In the genomic region with DNA sequence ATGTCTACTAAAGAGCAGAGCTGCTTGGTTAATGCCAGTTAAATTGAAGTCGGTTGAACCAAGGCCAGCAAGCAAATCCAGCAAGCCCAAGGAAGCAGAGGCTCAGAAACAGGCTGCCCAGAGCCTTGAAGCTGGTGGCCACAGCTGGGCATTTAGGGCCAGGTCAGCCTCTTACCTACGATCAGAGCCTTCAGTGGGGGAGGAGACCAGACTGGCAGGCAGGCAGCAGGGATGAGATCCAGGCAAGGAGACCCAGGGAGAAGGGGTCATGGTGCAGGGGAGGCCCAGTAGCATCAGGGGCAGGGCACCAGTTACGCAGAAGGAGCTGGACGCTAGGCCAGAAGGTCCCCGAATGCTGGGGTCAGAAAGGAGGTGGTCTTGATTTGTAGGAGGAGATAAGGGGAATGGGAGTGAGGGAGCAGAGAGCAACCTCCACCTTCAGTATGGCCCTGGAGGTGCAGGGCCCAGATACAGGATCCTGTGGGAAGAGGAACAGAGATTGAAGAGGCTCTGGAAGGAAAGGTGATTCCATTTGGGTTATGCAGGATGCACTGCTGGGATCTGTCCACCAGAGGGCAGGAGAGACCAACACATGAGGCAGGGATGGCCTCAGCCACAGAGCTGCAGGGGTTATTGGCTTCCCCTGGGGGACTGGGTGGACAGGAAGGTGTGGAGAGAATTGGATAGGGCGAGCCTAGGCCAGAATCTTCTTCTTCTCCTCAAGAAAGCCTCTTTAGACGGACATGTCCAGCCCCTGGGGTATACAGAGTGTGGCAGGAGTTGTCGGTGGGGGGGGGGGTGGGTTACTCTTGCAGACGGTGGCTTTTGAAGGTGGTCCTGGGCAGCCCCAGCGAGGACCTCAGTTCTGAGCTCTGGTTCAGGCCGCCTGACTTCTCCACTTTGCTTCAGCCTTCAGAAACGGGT, we compare ENCODE assay signal across 8 cellular contexts.
A peak's percentile ranks its signal among the peaks of the same experiment; 100 is the strongest.
DNase-seq lines count a peak whose midpoint lies in the region; ATAC-seq, FAIRE-seq and TF ChIP-seq lines count a peak whose summit lies in the region.

No MANE protein-coding gene starts in this region.

- no peak overlapping the region for H2BK120ac ChIP-seq in IMR-90 (ENCODE audit: low read depth, low read length)

- no peak overlapping the region for H3K14ac ChIP-seq in IMR-90 (replicated peaks; ENCODE audit: low read depth, low read length)

- H3K18ac ChIP-seq in IMR-90 (ENCODE audit: low read depth, low read length): no peak overlapping the region

- peak; percentile 89 for TF ChIP-seq RAD21 in IMR-90 (IDR thresholded peaks at IDR 0.05; ENCODE audit: low read length)

- in situ Hi-C loops in IMR-90 (cut with MboI; ENCODE audit: low sequenced_read_pairs): no loop called here

- no peak for TF ChIP-seq POLR2A in IMR-90 (IDR thresholded peaks at IDR 0.05; ENCODE audit: low read depth, low read length)

- H3K9me3 ChIP-seq in IMR-90 (ENCODE audit: control insufficient read depth, insufficient read depth, low read length) (no peaks in the 10 kb centered on the region), pancreas (no peaks in the 10 kb centered on the region)

- peak; percentile 89 for TF ChIP-seq CTCF in IMR-90 (conservative IDR thresholded peaks at IDR 0.05; ENCODE audit: low read depth, low read length)
- peak; percentile 88 to 93 (median 91) for TF ChIP-seq CTCF in pancreas (IDR thresholded peaks at IDR 0.05)

- ATAC-seq in IMR-90 (ENCODE audit: low read depth): peak; percentile 97
- ATAC-seq in pancreas: peak; percentile 54 to 93 (median 88)

- H4K8ac ChIP-seq in IMR-90 (ENCODE audit: low read depth in 2 of 2, low read length in 2 of 2): no peak overlapping the region

- no peak overlapping the region for H4K91ac ChIP-seq in IMR-90 (ENCODE audit: insufficient read depth, low read depth, low read length)

- no peak for FAIRE-seq in pancreas (lab: Jason Lieb, UNC)
- no peak for FAIRE-seq in urothelium cell line (lab: Jason Lieb, UNC)

- no peak overlapping the region for H3K9ac ChIP-seq in IMR-90 (ENCODE audit: low read depth, low read length)

- no peaks in the 10 kb centered on the region for H3K36me3 ChIP-seq in IMR-90 (ENCODE audit: control insufficient read depth, insufficient read depth, low read length)
- no peaks in the 10 kb centered on the region for H3K36me3 ChIP-seq in pancreas

- H3K4ac ChIP-seq in IMR-90 (ENCODE audit: low read depth, low read length): no peak overlapping the region

- WGBS in IMR-90 (ENCODE audit: extremely low coverage in 2 of 2, insufficient read length in 1 of 2), 2 experiments: 71% methylated on average over 4 of the region's 12 CpGs; no CpG with 5 or more reads in 1 of the 2 experiments
- WGBS in pancreas, 2 donors: 46 to 48% methylated on average over 12 of the region's 12 CpGs

- no peak overlapping the region for H2BK15ac ChIP-seq in IMR-90 (ENCODE audit: low read depth, low read length)

- H3K4me1 ChIP-seq in IMR-90 (ENCODE audit: control insufficient read depth, insufficient read depth, low read length) (no peaks in the 10 kb centered on the region), pancreas (no peaks in the 10 kb centered on the region)

- dilution Hi-C loops in IMR-90 (cut with HindIII; ENCODE audit: low sequenced_read_pairs, unreplicated experiment): no loop called here

- CTCF ChIA-PET in IMR-90 (lab: Yijun Ruan, JAX): interaction anchor here (1.5 kb wide), 1 partner anchor 14 kb away, joined by 6 read pairs; no protein-coding TSS in a partner anchor

- POLR2A ChIA-PET in IMR-90 (lab: Charles Lee; ENCODE audit: unreplicated experiment): no interaction called here

- no peak overlapping the region for H4K5ac ChIP-seq in IMR-90 (ENCODE audit: low read depth, low read length)

- no peak overlapping the region for H2BK5ac ChIP-seq in IMR-90 (ENCODE audit: low read depth, low read length, poor library complexity, severe bottlenecking)

- H3K4me2 ChIP-seq in IMR-90 (ENCODE audit: low read depth, low read length): no peak overlapping the region

- peaks cover 40% of the 10 kb centered on the region for H3K27me3 ChIP-seq in IMR-90 (ENCODE audit: control insufficient read depth, insufficient read depth, low read length)
- peaks cover 0 to 18% (median 0%) of the 10 kb centered on the region in 4 donors for H3K27me3 ChIP-seq in pancreas

- no TSS peak for BruUV-seq in IMR-90 (replicated peaks; lab: Mats Ljungman, UMichigan)

- no peaks in the 10 kb centered on the region for H3K79me1 ChIP-seq in IMR-90 (ENCODE audit: low read depth in 1 of 2, low read length in 2 of 2)

- DNase-seq in NOMO-1 treated with DMSO at 0.1 percent for 48 hours (lab: John Stamatoyannopoulos, UW; ENCODE audit: unreplicated experiment) (peak; percentile 1), NOMO-1 (lab: John Stamatoyannopoulos, UW; ENCODE audit: unreplicated experiment in 2 of 2) (no peak), IMR-90 (peak; percentile 49), SHP77 (lab: John Stamatoyannopoulos, UW) (peak; percentile 40 to 49), germinal center (ENCODE audit: low spot score) (peak; percentile 82), pancreas (peak; percentile 19 to 86 (median 64)), urothelium cell line (ENCODE audit: low spot score) (peak; percentile 78)
- DNase-seq in activated gamma-delta T cell treated with anti-CD3 and anti-CD28 coated beads, Interleukin-2, amount 50 U/mL, for 16 hours (ENCODE audit: low read depth): peak; percentile 7

- H3K4me3 ChIP-seq in IMR-90 (ENCODE audit: insufficient read depth, low read depth, low read length) (no peak overlapping the region), pancreas (no peak overlapping the region)

- H2AK5ac ChIP-seq in IMR-90 (ENCODE audit: low read depth, low read length): no peak overlapping the region

- no peak overlapping the region for H3K56ac ChIP-seq in IMR-90 (ENCODE audit: extremely low read depth, insufficient read depth, low read length)

- no peak overlapping the region for H3K23ac ChIP-seq in IMR-90 (ENCODE audit: low read depth, low read length)

- H2BK20ac ChIP-seq in IMR-90 (ENCODE audit: low read depth, low read length): no peak overlapping the region

- H4K20me1 ChIP-seq in IMR-90 (ENCODE audit: insufficient read depth, low read length): 0 out of 2 replicates have a peak, but pooled peaks cover 5% of the 10 kb centered on the region

- H3K27ac ChIP-seq in IMR-90 (ENCODE audit: insufficient read depth, low read length): no peak overlapping the region
- H3K27ac ChIP-seq in pancreas: no peak overlapping the region

- H3K9me1 ChIP-seq in IMR-90 (ENCODE audit: insufficient read depth, low read length): no peaks in the 10 kb centered on the region

- intact Hi-C loops in IMR-90 (cut with micrococcal nuclease) (loop anchor here (2.0 to 10.0 kb wide), 4 partner anchors 170 to 566 kb away; no protein-coding TSS in a partner anchor), pancreas (cut with DNase I) (no loop called here)

- peak overlapping the region; percentile 74 for H2AFZ ChIP-seq in IMR-90 (replicated peaks; ENCODE audit: low read length, poor library complexity)

- peak overlapping the region; percentile 3 for H2AK9ac ChIP-seq in IMR-90 (replicated peaks; ENCODE audit: low read depth, low read length, poor library complexity)

TF ChIP-seq in IMR-90, 13 proteins besides CTCF, POLR2A, EP300 and RAD21:
- TF ChIP-seq SMC3 (IDR thresholded peaks at IDR 0.05; ENCODE audit: low read depth, low read length) (peak; percentile 73), CHD1 (IDR thresholded peaks at IDR 0.05; ENCODE audit: low read depth, low read length) (no peak)

Comparison
In these comparisons a context has a peak if more than half of its experiments do, and no peak if none do; other contexts are left out.
1. DNase-seq: peak in NOMO-1 treated with DMSO at 0.1 percent for 48 hours (single experiment), IMR-90 (single experiment), SHP77 (2 of 2), activated gamma-delta T cell treated with anti-CD3 and anti-CD28 coated beads, Interleukin-2, amount 50 U/mL, for 16 hours (single experiment), germinal center (single experiment), pancreas (6 of 6) and urothelium cell line (single experiment); none in NOMO-1 (0 of 2).